ENCODE assay signal across 1 cellular context in the genomic region with DNA sequence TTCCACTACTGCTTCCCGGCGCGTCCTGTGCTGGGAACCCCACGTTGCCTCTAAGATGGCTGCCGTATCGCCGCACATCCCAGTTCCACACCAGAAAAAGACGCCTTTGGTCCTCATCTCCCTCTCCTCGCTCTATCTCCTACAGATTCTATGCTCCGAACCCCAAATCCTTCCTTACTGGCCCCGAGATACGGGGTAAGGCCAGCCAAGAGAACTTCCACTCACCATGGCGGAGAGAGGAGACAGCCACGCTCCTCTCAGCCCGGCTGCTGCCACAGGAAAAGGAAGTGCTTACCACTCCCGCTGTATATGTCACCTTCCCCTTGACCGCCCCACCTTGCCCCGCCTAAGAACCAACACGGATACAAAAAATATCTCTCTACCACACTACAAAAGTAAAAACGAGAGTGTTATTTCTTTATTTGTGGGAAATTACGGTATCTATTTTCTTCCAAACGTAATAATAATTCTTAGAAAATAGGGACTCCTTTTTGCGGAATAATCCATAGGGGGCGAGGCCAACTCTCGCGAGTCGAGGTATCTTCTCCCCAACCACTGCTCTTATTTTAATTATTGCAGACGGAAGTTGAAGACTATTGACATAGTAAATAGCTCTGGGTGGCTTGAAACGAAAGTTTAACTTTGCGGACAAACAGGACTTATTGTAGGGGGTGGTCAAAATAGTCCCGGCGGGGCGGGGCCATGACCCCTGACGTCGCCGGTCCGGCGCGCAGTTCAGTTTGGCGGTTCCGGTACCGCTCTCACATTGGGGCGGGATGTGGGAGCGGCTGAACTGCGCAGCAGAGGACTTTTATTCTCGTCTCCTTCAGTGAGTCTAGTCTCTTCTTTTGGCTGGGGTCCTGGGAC.
A peak's percentile ranks its signal among the peaks of the same experiment; 100 is the strongest.
TF ChIP-seq lines count a peak whose summit lies in the region.

Gene RPL4 (minus strand): TSS at position 293 of the 867 bp plus-strand sequence. CDS start 65 bp downstream, at position 228.
Gene ZWILCH (plus strand): TSS at position 764 of the 867 bp plus-strand sequence. CDS start 13 bp downstream, at position 777.

TF ChIP-seq in GM12878, 131 proteins besides CTCF, POLR2A, EP300 and RAD21 (continues in another document):
- peak; percentile 97 for TF ChIP-seq CHD2 (IDR thresholded peaks at IDR 0.05; ENCODE audit: borderline replicate concordance, low read depth, low read length)
- peak; percentile 74; the same call in 1 of the 2 replicates for TF ChIP-seq TCF3 (IDR thresholded peaks at IDR 0.05; ENCODE audit: borderline replicate concordance, insufficient read depth, low read depth, low read length)
- peak; percentile 91 for TF ChIP-seq SIN3A (IDR thresholded peaks at IDR 0.05; ENCODE audit: low read depth, low read length)
- TF ChIP-seq ESRRA (IDR thresholded peaks at IDR 0.05; ENCODE audit: low read length) = no peak
- no peak for TF ChIP-seq ZNF217 (IDR thresholded peaks at IDR 0.05)
- 0 out of 2 replicates have a peak, but pooled peaks have one; percentile 91 for TF ChIP-seq WRNIP1 (IDR thresholded peaks at IDR 0.05; ENCODE audit: borderline replicate concordance, low read depth, low read length)
- TF ChIP-seq TARDBP (IDR thresholded peaks at IDR 0.05; ENCODE audit: borderline replicate concordance) = peak; percentile 89
- no peak for TF ChIP-seq SUZ12 (IDR thresholded peaks at IDR 0.05; ENCODE audit: unreplicated experiment)
- peak; percentile 55; the same call in 1 of the 2 replicates for TF ChIP-seq CREM (IDR thresholded peaks at IDR 0.05; ENCODE audit: low read depth)
- TF ChIP-seq RUNX3 (IDR thresholded peaks at IDR 0.05; ENCODE audit: low read length) = peak; percentile 88
- peak; percentile 70 for TF ChIP-seq MEF2B (IDR thresholded peaks at IDR 0.05; ENCODE audit: partially characterized antibody, poor library complexity, severe bottlenecking)
- TF ChIP-seq CEBPB (IDR thresholded peaks at IDR 0.05; ENCODE audit: borderline replicate concordance in 1 of 2, low read depth in 2 of 2, low read length in 2 of 2) = no peak; a peak in 1 of 4 replicates
- TF ChIP-seq BRCA1 (IDR thresholded peaks at IDR 0.05; ENCODE audit: low read depth, low read length) = peak; percentile 75
- no peak for TF ChIP-seq IRF3 (IDR thresholded peaks at IDR 0.05)
- no peak for TF ChIP-seq USF1 (IDR thresholded peaks at IDR 0.05; ENCODE audit: borderline replicate concordance, extremely low read length, insufficient read depth, low read depth, low read length)
- TF ChIP-seq BACH1 (IDR thresholded peaks at IDR 0.05; ENCODE audit: borderline replicate concordance) = peak; percentile 64; the same call in 1 of the 2 replicates
- no peak for TF ChIP-seq ZNF622 (IDR thresholded peaks at IDR 0.05)
- TF ChIP-seq HCFC1 (IDR thresholded peaks at IDR 0.05; ENCODE audit: low read length) = peak; percentile 48; the same call in 1 of the 2 replicates
- no peak for TF ChIP-seq DPF2 (IDR thresholded peaks at IDR 0.05)
- TF ChIP-seq ZNF274 (IDR thresholded peaks at IDR 0.05; ENCODE audit: insufficient read depth, insufficient read length) = no peak
- TF ChIP-seq KDM1A (IDR thresholded peaks at IDR 0.05; ENCODE audit: borderline replicate concordance) = no peak
- TF ChIP-seq, protein P1, sequence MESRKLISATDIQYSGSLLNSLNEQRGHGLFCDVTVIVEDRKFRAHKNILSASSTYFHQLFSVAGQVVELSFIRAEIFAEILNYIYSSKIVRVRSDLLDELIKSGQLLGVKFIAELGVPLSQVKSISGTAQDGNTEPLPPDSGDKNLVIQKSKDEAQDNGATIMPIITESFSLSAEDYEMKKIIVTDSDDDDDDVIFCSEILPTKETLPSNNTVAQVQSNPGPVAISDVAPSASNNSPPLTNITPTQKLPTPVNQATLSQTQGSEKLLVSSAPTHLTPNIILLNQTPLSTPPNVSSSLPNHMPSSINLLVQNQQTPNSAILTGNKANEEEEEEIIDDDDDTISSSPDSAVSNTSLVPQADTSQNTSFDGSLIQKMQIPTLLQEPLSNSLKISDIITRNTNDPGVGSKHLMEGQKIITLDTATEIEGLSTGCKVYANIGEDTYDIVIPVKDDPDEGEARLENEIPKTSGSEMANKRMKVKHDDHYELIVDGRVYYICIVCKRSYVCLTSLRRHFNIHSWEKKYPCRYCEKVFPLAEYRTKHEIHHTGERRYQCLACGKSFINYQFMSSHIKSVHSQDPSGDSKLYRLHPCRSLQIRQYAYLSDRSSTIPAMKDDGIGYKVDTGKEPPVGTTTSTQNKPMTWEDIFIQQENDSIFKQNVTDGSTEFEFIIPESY (IDR thresholded peaks at IDR 0.05) = no peak
- 0 out of 4 replicates have a peak, but pooled peaks have one; percentile 2 to 7 for TF ChIP-seq BHLHE40 (IDR thresholded peaks at IDR 0.05; ENCODE audit: borderline replicate concordance in 1 of 2, low read depth in 2 of 2, low read length in 1 of 2)
- TF ChIP-seq CBX3 (IDR thresholded peaks at IDR 0.05; ENCODE audit: borderline replicate concordance, low read depth) = no peak
- peak; percentile 97 for TF ChIP-seq SMAD5 (IDR thresholded peaks at IDR 0.05; ENCODE audit: low read depth)
- TF ChIP-seq IKZF1 (conservative IDR thresholded peaks at IDR 0.05) = peak; percentile 55; the same call in 1 of the 2 replicates
- TF ChIP-seq TCF12 (IDR thresholded peaks at IDR 0.05; ENCODE audit: low read depth, low read length) = peak; percentile 63; the same call in 1 of the 2 replicates
- TF ChIP-seq NBN (IDR thresholded peaks at IDR 0.05) = peak; percentile 91
- TF ChIP-seq SREBF2 (IDR thresholded peaks at IDR 0.05; ENCODE audit: low read length) = no peak
- TF ChIP-seq KLF5 (IDR thresholded peaks at IDR 0.05; ENCODE audit: partially characterized antibody) = peak; percentile 78
- peak; percentile 93 for TF ChIP-seq MYC (IDR thresholded peaks at IDR 0.05; ENCODE audit: insufficient read depth, insufficient read length, insufficient replicate concordance, low read length, severe bottlenecking)
- no peak for TF ChIP-seq ZZZ3 (IDR thresholded peaks at IDR 0.05; ENCODE audit: control insufficient read depth, insufficient read length, low read depth)
- TF ChIP-seq ASH2L (IDR thresholded peaks at IDR 0.05; ENCODE audit: borderline replicate concordance, low read depth) = no peak
- TF ChIP-seq, protein P2, sequence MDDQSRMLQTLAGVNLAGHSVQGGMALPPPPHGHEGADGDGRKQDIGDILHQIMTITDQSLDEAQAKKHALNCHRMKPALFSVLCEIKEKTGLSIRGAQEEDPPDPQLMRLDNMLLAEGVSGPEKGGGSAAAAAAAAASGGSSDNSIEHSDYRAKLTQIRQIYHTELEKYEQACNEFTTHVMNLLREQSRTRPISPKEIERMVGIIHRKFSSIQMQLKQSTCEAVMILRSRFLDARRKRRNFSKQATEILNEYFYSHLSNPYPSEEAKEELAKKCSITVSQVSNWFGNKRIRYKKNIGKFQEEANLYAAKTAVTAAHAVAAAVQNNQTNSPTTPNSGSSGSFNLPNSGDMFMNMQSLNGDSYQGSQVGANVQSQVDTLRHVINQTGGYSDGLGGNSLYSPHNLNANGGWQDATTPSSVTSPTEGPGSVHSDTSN (IDR thresholded peaks at IDR 0.05; ENCODE audit: insufficient replicate concordance, low read depth, low read length) = peak; percentile 26
- no peak for TF ChIP-seq BMI1 (IDR thresholded peaks at IDR 0.05; ENCODE audit: borderline replicate concordance)
- TF ChIP-seq ATF7 (IDR thresholded peaks at IDR 0.05; ENCODE audit: low read depth) = peak; percentile 85
- TF ChIP-seq, protein P3, sequence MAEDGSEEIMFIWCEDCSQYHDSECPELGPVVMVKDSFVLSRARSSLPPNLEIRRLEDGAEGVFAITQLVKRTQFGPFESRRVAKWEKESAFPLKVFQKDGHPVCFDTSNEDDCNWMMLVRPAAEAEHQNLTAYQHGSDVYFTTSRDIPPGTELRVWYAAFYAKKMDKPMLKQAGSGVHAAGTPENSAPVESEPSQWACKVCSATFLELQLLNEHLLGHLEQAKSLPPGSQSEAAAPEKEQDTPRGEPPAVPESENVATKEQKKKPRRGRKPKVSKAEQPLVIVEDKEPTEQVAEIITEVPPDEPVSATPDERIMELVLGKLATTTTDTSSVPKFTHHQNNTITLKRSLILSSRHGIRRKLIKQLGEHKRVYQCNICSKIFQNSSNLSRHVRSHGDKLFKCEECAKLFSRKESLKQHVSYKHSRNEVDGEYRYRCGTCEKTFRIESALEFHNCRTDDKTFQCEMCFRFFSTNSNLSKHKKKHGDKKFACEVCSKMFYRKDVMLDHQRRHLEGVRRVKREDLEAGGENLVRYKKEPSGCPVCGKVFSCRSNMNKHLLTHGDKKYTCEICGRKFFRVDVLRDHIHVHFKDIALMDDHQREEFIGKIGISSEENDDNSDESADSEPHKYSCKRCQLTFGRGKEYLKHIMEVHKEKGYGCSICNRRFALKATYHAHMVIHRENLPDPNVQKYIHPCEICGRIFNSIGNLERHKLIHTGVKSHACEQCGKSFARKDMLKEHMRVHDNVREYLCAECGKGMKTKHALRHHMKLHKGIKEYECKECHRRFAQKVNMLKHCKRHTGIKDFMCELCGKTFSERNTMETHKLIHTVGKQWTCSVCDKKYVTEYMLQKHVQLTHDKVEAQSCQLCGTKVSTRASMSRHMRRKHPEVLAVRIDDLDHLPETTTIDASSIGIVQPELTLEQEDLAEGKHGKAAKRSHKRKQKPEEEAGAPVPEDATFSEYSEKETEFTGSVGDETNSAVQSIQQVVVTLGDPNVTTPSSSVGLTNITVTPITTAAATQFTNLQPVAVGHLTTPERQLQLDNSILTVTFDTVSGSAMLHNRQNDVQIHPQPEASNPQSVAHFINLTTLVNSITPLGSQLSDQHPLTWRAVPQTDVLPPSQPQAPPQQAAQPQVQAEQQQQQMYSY (CRISPR knock-in tag; IDR thresholded peaks at IDR 0.05) = no peak
- TF ChIP-seq E4F1 (IDR thresholded peaks at IDR 0.05; ENCODE audit: borderline replicate concordance, partially characterized antibody) = no peak
- peak; percentile 11; the same call in 1 of the 2 replicates for TF ChIP-seq MEF2A (IDR thresholded peaks at IDR 0.05; ENCODE audit: insufficient read depth, low read depth, low read length)
- TF ChIP-seq RB1 (IDR thresholded peaks at IDR 0.05; ENCODE audit: borderline replicate concordance) = peak; percentile 45; the same call in 1 of the 2 replicates
- TF ChIP-seq SPI1 (IDR thresholded peaks at IDR 0.05; ENCODE audit: borderline replicate concordance, insufficient read depth, low read depth, low read length) = no peak; the same call in 1 of the 2 replicates
- peak; percentile 95 for TF ChIP-seq MXI1 (IDR thresholded peaks at IDR 0.05; ENCODE audit: low read depth, low read length)
- peak; percentile 17; the same call in 1 of the 2 replicates for TF ChIP-seq MTA3 (IDR thresholded peaks at IDR 0.05; ENCODE audit: borderline replicate concordance, low read length)
- no peak for TF ChIP-seq NRF1 (conservative IDR thresholded peaks at IDR 0.05; ENCODE audit: low read depth, low read length)
- peak; percentile 97 for TF ChIP-seq GABPA (IDR thresholded peaks at IDR 0.05; ENCODE audit: low read depth)
- TF ChIP-seq FOXM1 (IDR thresholded peaks at IDR 0.05; ENCODE audit: low read depth, low read length) = peak; percentile 59; the same call in 1 of the 2 replicates
- no peak for TF ChIP-seq JUND (IDR thresholded peaks at IDR 0.05; ENCODE audit: low read depth, low read length)
- no peak for TF ChIP-seq SP1 (IDR thresholded peaks at IDR 0.05; ENCODE audit: low read depth, low read length)
- 0 out of 2 replicates have a peak, but pooled peaks have one; percentile 64 for TF ChIP-seq GATAD2B (conservative IDR thresholded peaks at IDR 0.05; ENCODE audit: low read depth)
- no peak for TF ChIP-seq SIX5 (IDR thresholded peaks at IDR 0.05; ENCODE audit: low read depth, low read length, severe bottlenecking)
- TF ChIP-seq STAT1 (conservative IDR thresholded peaks at IDR 0.05) = no peak
- TF ChIP-seq TBL1XR1 (IDR thresholded peaks at IDR 0.05; ENCODE audit: low read depth, low read length) = no peak; the same call in 1 of the 2 replicates
- TF ChIP-seq ZBED1 (IDR thresholded peaks at IDR 0.05; ENCODE audit: borderline replicate concordance) = no peak; the same call in 1 of the 2 replicates
- no peak for TF ChIP-seq STAT3 (IDR thresholded peaks at IDR 0.05; ENCODE audit: low read depth, low read length)
- TF ChIP-seq ZNF207 (IDR thresholded peaks at IDR 0.05; ENCODE audit: borderline replicate concordance) = peak; percentile 76; the same call in 1 of the 2 replicates
- peak in 1 of 2 experiments; percentile 35; a peak in 2 of 4 replicates for TF ChIP-seq IKZF2 (IDR thresholded peaks at IDR 0.05)
- TF ChIP-seq FOS (IDR thresholded peaks at IDR 0.05; ENCODE audit: borderline replicate concordance, extremely low read depth, insufficient read length) = no peak
